Comparison of ENCODE assay signal across 1 cellular context in the genomic region with DNA sequence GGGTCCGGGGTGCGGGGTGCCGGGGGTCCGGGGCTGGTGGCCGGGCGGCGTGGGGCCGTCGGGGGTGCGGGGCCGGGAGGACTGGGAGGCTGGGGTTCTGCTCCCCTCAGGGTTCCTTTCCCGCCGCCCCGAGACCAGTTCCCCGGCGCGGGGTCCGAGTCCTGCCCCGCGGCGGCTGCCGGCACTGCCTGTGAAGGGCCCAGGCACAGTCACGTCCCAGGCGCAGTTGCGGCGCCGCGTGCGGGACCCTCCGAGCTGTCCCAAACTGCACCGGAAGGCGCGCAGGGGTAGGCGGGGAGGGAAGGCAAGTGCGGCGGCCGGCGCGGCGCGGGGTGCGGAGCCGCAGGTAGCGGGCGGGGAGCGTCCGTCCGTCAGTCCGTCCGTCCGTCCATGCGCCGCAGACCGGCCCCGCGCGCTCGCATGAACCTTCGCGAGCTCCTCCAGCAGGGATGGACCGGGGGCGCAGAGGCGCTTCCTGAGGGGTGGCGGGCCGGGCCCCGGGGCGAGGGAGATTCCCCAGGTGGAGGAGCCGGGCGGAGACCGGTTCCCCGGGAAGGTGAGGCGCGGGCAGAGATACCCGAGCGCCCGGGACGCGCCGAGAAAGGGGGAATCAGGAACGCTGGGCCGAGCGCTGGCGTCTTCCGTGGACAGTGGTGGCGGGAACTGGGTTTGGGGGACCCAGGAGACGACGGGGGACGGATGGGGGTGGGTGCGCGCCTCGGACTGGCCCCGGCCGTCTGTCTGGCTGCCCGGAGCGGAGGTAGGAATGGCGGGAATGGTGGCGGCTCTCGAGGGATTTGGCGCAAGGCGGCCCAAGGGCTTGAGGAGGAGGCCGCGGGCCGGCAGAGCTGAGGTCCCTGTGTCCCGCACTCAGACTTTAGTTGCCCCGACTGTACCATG.
TF ChIP-seq lines count a peak whose summit lies in the region.

No MANE protein-coding gene starts in this region.

TF ChIP-seq in HepG2, 621 proteins besides CTCF, POLR2A, EP300 and RAD21 (continued from another document):
- TF ChIP-seq, protein P1, sequence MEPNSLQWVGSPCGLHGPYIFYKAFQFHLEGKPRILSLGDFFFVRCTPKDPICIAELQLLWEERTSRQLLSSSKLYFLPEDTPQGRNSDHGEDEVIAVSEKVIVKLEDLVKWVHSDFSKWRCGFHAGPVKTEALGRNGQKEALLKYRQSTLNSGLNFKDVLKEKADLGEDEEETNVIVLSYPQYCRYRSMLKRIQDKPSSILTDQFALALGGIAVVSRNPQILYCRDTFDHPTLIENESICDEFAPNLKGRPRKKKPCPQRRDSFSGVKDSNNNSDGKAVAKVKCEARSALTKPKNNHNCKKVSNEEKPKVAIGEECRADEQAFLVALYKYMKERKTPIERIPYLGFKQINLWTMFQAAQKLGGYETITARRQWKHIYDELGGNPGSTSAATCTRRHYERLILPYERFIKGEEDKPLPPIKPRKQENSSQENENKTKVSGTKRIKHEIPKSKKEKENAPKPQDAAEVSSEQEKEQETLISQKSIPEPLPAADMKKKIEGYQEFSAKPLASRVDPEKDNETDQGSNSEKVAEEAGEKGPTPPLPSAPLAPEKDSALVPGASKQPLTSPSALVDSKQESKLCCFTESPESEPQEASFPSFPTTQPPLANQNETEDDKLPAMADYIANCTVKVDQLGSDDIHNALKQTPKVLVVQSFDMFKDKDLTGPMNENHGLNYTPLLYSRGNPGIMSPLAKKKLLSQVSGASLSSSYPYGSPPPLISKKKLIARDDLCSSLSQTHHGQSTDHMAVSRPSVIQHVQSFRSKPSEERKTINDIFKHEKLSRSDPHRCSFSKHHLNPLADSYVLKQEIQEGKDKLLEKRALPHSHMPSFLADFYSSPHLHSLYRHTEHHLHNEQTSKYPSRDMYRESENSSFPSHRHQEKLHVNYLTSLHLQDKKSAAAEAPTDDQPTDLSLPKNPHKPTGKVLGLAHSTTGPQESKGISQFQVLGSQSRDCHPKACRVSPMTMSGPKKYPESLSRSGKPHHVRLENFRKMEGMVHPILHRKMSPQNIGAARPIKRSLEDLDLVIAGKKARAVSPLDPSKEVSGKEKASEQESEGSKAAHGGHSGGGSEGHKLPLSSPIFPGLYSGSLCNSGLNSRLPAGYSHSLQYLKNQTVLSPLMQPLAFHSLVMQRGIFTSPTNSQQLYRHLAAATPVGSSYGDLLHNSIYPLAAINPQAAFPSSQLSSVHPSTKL (CRISPR knock-in tag; IDR thresholded peaks at IDR 0.05): no peak
- no peak for TF ChIP-seq HOXD1 (CRISPR knock-in tag; IDR thresholded peaks at IDR 0.05)
- TF ChIP-seq KDM2A (CRISPR knock-in tag; IDR thresholded peaks at IDR 0.05; ENCODE audit: borderline replicate concordance, low read depth): 0 out of 2 replicates have a peak, but pooled peaks have one; percentile 28
- no peak for TF ChIP-seq RORA (CRISPR knock-in tag; IDR thresholded peaks at IDR 0.05)
- TF ChIP-seq HIVEP1 (CRISPR knock-in tag; IDR thresholded peaks at IDR 0.05): no peak
- TF ChIP-seq ZNF607 (CRISPR knock-in tag; IDR thresholded peaks at IDR 0.05; ENCODE audit: borderline replicate concordance): no peak
- TF ChIP-seq MAF1 (CRISPR knock-in tag; IDR thresholded peaks at IDR 0.05; ENCODE audit: borderline replicate concordance): no peak
- TF ChIP-seq, protein P2, sequence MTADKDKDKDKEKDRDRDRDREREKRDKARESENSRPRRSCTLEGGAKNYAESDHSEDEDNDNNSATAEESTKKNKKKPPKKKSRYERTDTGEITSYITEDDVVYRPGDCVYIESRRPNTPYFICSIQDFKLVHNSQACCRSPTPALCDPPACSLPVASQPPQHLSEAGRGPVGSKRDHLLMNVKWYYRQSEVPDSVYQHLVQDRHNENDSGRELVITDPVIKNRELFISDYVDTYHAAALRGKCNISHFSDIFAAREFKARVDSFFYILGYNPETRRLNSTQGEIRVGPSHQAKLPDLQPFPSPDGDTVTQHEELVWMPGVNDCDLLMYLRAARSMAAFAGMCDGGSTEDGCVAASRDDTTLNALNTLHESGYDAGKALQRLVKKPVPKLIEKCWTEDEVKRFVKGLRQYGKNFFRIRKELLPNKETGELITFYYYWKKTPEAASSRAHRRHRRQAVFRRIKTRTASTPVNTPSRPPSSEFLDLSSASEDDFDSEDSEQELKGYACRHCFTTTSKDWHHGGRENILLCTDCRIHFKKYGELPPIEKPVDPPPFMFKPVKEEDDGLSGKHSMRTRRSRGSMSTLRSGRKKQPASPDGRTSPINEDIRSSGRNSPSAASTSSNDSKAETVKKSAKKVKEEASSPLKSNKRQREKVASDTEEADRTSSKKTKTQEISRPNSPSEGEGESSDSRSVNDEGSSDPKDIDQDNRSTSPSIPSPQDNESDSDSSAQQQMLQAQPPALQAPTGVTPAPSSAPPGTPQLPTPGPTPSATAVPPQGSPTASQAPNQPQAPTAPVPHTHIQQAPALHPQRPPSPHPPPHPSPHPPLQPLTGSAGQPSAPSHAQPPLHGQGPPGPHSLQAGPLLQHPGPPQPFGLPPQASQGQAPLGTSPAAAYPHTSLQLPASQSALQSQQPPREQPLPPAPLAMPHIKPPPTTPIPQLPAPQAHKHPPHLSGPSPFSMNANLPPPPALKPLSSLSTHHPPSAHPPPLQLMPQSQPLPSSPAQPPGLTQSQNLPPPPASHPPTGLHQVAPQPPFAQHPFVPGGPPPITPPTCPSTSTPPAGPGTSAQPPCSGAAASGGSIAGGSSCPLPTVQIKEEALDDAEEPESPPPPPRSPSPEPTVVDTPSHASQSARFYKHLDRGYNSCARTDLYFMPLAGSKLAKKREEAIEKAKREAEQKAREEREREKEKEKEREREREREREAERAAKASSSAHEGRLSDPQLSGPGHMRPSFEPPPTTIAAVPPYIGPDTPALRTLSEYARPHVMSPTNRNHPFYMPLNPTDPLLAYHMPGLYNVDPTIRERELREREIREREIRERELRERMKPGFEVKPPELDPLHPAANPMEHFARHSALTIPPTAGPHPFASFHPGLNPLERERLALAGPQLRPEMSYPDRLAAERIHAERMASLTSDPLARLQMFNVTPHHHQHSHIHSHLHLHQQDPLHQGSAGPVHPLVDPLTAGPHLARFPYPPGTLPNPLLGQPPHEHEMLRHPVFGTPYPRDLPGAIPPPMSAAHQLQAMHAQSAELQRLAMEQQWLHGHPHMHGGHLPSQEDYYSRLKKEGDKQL (CRISPR knock-in tag; IDR thresholded peaks at IDR 0.05; ENCODE audit: low read depth): no peak
